Comparison of ENCODE assay signal across 19 cellular contexts in genomic region chr11:121780971-121781370, GRCh38.
"Had no signal": no experiment of that assay in that cellular context is flagged by ENCODE, and none has a peak within 500 bp of the region (broad histone marks: within the 10 kb centered on the region; RNA-seq: fewer than 3 reads in every experiment).

No MANE protein-coding gene starts in this region.

- H3K27ac ChIP-seq: coronary artery, dorsolateral prefrontal cortex, esophagus muscularis mucosa, gastrocnemius medialis, heart right ventricle, left lung, lower lobe of right lung had no signal

- H3K9me3 ChIP-seq: esophagus muscularis mucosa, gastrocnemius medialis, mucosa of descending colon had no signal

- H3K4me3 ChIP-seq: coronary artery, dorsolateral prefrontal cortex, esophagus muscularis mucosa, gastrocnemius medialis, heart right ventricle, left lung, lower lobe of right lung, mucosa of descending colon had no signal

- H3K4me3 Mint-ChIP-seq: mesothelial cell of epicardium had no signal

- DNase-seq: dermis blood vessel endothelial cell; dorsolateral prefrontal cortex; effector CD4-positive, alpha-beta T cell; effector memory CD4-positive, alpha-beta T cell; foreskin melanocyte; gastrocnemius medialis; glutamatergic neuron; head of caudate nucleus; heart right ventricle; hippocampal formation; left cardiac atrium; left lung; left ventricle myocardium superior; lower lobe of right lung; mesenchymal stem cell; mucosa of descending colon had no signal

- H3K27ac Mint-ChIP-seq: mesothelial cell of epicardium had no signal

- H3K36me3 ChIP-seq: esophagus muscularis mucosa, gastrocnemius medialis, heart right ventricle, left lung, lower lobe of right lung had no signal

- H3K4me1 ChIP-seq: gastrocnemius medialis, heart right ventricle, left lung, lower lobe of right lung had no signal

- H3K27me3 ChIP-seq: dorsolateral prefrontal cortex, esophagus muscularis mucosa, gastrocnemius medialis, heart right ventricle, left lung had no signal
